In the genomic region with DNA sequence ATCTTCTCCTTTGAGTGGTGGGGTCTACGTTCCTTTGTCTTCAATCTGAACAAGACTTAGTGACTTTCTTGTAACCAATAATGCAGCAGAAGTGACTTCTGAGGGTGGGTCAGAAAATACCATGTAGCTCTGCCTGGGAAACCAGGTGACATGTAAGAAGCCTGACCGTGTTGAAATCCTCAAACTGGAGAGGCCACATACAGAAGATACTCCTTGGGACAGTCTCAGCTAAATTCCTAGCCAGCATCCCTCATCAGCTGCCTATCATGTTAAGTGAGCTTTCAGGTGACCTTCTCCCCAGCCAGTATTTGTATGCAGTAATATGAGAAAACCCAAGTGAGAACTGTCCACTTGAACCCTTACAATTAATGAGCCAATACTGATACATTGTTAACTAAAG, we compare ENCODE assay signal across 1 cellular context.
TF ChIP-seq lines count a peak whose summit lies in the region.

No MANE protein-coding gene starts in this region.

TF ChIP-seq in GM23338, 12 proteins besides CTCF, POLR2A, EP300 and RAD21:
- no peak for TF ChIP-seq STAT1 (IDR thresholded peaks at IDR 0.05; ENCODE audit: unreplicated experiment)
- TF ChIP-seq, protein P1, sequence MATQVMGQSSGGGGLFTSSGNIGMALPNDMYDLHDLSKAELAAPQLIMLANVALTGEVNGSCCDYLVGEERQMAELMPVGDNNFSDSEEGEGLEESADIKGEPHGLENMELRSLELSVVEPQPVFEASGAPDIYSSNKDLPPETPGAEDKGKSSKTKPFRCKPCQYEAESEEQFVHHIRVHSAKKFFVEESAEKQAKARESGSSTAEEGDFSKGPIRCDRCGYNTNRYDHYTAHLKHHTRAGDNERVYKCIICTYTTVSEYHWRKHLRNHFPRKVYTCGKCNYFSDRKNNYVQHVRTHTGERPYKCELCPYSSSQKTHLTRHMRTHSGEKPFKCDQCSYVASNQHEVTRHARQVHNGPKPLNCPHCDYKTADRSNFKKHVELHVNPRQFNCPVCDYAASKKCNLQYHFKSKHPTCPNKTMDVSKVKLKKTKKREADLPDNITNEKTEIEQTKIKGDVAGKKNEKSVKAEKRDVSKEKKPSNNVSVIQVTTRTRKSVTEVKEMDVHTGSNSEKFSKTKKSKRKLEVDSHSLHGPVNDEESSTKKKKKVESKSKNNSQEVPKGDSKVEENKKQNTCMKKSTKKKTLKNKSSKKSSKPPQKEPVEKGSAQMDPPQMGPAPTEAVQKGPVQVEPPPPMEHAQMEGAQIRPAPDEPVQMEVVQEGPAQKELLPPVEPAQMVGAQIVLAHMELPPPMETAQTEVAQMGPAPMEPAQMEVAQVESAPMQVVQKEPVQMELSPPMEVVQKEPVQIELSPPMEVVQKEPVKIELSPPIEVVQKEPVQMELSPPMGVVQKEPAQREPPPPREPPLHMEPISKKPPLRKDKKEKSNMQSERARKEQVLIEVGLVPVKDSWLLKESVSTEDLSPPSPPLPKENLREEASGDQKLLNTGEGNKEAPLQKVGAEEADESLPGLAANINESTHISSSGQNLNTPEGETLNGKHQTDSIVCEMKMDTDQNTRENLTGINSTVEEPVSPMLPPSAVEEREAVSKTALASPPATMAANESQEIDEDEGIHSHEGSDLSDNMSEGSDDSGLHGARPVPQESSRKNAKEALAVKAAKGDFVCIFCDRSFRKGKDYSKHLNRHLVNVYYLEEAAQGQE (IDR thresholded peaks at IDR 0.05; ENCODE audit: unreplicated experiment), result no peak
- no peak for TF ChIP-seq POLR2AphosphoS5 (IDR thresholded peaks at IDR 0.05; ENCODE audit: low read depth)
- TF ChIP-seq, protein P2, sequence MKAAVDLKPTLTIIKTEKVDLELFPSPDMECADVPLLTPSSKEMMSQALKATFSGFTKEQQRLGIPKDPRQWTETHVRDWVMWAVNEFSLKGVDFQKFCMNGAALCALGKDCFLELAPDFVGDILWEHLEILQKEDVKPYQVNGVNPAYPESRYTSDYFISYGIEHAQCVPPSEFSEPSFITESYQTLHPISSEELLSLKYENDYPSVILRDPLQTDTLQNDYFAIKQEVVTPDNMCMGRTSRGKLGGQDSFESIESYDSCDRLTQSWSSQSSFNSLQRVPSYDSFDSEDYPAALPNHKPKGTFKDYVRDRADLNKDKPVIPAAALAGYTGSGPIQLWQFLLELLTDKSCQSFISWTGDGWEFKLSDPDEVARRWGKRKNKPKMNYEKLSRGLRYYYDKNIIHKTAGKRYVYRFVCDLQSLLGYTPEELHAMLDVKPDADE (IDR thresholded peaks at IDR 0.05), result no peak
- no peak for TF ChIP-seq NANOG (IDR thresholded peaks at IDR 0.05; ENCODE audit: borderline replicate concordance)
- TF ChIP-seq, protein P3, sequence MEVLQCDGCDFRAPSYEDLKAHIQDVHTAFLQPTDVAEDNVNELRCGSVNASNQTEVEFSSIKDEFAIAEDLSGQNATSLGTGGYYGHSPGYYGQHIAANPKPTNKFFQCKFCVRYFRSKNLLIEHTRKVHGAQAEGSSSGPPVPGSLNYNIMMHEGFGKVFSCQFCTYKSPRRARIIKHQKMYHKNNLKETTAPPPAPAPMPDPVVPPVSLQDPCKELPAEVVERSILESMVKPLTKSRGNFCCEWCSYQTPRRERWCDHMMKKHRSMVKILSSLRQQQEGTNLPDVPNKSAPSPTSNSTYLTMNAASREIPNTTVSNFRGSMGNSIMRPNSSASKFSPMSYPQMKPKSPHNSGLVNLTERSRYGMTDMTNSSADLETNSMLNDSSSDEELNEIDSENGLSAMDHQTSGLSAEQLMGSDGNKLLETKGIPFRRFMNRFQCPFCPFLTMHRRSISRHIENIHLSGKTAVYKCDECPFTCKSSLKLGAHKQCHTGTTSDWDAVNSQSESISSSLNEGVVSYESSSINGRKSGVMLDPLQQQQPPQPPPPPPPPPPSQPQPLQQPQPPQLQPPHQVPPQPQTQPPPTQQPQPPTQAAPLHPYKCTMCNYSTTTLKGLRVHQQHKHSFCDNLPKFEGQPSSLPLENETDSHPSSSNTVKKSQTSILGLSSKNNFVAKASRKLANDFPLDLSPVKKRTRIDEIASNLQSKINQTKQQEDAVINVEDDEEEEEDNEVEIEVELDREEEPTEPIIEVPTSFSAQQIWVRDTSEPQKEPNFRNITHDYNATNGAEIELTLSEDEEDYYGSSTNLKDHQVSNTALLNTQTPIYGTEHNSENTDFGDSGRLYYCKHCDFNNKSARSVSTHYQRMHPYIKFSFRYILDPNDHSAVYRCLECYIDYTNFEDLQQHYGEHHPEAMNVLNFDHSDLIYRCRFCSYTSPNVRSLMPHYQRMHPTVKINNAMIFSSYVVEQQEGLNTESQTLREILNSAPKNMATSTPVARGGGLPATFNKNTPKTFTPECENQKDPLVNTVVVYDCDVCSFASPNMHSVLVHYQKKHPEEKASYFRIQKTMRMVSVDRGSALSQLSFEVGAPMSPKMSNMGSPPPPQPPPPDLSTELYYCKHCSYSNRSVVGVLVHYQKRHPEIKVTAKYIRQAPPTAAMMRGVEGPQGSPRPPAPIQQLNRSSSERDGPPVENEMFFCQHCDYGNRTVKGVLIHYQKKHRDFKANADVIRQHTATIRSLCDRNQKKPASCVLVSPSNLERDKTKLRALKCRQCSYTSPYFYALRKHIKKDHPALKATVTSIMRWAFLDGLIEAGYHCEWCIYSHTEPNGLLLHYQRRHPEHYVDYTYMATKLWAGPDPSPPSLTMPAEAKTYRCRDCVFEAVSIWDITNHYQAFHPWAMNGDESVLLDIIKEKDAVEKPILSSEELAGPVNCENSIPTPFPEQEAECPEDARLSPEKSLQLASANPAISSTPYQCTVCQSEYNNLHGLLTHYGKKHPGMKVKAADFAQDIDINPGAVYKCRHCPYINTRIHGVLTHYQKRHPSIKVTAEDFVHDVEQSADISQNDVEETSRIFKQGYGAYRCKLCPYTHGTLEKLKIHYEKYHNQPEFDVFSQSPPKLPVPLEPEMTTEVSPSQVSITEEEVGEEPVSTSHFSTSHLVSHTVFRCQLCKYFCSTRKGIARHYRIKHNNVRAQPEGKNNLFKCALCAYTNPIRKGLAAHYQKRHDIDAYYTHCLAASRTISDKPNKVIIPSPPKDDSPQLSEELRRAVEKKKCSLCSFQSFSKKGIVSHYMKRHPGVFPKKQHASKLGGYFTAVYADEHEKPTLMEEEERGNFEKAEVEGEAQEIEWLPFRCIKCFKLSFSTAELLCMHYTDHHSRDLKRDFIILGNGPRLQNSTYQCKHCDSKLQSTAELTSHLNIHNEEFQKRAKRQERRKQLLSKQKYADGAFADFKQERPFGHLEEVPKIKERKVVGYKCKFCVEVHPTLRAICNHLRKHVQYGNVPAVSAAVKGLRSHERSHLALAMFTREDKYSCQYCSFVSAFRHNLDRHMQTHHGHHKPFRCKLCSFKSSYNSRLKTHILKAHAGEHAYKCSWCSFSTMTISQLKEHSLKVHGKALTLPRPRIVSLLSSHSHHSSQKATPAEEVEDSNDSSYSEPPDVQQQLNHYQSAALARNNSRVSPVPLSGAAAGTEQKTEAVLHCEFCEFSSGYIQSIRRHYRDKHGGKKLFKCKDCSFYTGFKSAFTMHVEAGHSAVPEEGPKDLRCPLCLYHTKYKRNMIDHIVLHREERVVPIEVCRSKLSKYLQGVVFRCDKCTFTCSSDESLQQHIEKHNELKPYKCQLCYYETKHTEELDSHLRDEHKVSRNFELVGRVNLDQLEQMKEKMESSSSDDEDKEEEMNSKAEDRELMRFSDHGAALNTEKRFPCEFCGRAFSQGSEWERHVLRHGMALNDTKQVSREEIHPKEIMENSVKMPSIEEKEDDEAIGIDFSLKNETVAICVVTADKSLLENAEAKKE (CRISPR knock-in tag; IDR thresholded peaks at IDR 0.05), result no peak
- TF ChIP-seq ZNF331 (CRISPR knock-in tag; IDR thresholded peaks at IDR 0.05; ENCODE audit: low read depth), result no peak
- TF ChIP-seq ZNF114 (CRISPR knock-in tag; IDR thresholded peaks at IDR 0.05), result no peak
- TF ChIP-seq EZH2phosphoT487 (IDR thresholded peaks at IDR 0.05; ENCODE audit: unreplicated experiment), result no peak
- TF ChIP-seq CREB1 (CRISPR knock-in tag; IDR thresholded peaks at IDR 0.05; ENCODE audit: low read depth), result no peak
- no peak for TF ChIP-seq JUNB (IDR thresholded peaks at IDR 0.05; ENCODE audit: unreplicated experiment)
- no peak for TF ChIP-seq EZH2 (IDR thresholded peaks at IDR 0.05; ENCODE audit: low read depth, unreplicated experiment)
TF ChIP-seq in GM23338: peak in this region for 0.
